In the genomic region with DNA sequence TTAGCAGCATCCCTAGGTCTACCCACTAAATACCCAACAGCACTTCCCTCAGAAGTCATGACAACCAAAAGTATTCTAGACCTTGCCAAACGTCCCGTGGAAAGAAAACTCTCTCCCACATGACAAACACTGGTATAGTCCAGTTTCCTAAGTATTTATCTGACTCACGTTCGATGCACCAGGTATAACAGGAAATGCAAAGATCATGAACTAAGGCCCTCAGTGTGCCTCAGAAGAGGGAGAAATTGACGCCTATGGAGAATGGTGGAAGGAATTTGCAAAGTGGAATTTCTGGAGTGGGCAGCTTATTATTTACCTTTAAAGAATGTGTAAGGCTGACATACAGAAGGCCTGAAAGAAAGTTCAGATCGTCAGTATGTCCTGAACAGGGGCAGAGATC, we compare ENCODE assay signal across 33 cellular contexts.
"Had no signal": no experiment of that assay in that cellular context is flagged by ENCODE, and none has a peak within 500 bp of the region (broad histone marks: within the 10 kb centered on the region; RNA-seq: fewer than 3 reads in every experiment).

No MANE protein-coding gene starts in this region.

- DNase-seq: Karpas-422, Kasumi-1, MG63, MM.1S, MV-4-11, NCI-H1048, NCI-H1092, NCI-H1092 treated with DMSO at 0.1 percent for 48 hours, NCI-H1105, NCI-H1105 treated with DMSO at 0.1 percent for 48 hours, NCI-H1417, NCI-H1417 treated with DMSO at 0.1 percent for 48 hours, NCI-H1436, NCI-H1436 treated with DMSO at 0.1 percent for 48 hours, NCI-H146, NCI-H1694, NCI-H1694 treated with DMSO at 0.1 percent for 48 hours, NCI-H187, NCI-H187 treated with DMSO at 0.1 percent for 48 hours, NCI-H1930, NCI-H2029, NCI-H2029 treated with DMSO at 0.1 percent for 48 hours, NCI-H2081, NCI-H2081 treated with DMSO at 0.1 percent for 48 hours, NCI-H2107, NCI-H2171, NCI-H2171 treated with DMSO at 0.1 percent for 48 hours, NCI-H2227 treated with DMSO at 0.1 percent for 48 hours, NCI-H226, NCI-H345, NCI-H446, NCI-H446 treated with DMSO at 0.1 percent for 48 hours, NCI-H510A had no signal

- H3K4me3 ChIP-seq: MG63 had no signal

- H3K27me3 ChIP-seq: MG63 had no signal

- H3K36me3 ChIP-seq: MG63 had no signal
